9 cellular contexts compared by ENCODE assay signal in the genomic region with DNA sequence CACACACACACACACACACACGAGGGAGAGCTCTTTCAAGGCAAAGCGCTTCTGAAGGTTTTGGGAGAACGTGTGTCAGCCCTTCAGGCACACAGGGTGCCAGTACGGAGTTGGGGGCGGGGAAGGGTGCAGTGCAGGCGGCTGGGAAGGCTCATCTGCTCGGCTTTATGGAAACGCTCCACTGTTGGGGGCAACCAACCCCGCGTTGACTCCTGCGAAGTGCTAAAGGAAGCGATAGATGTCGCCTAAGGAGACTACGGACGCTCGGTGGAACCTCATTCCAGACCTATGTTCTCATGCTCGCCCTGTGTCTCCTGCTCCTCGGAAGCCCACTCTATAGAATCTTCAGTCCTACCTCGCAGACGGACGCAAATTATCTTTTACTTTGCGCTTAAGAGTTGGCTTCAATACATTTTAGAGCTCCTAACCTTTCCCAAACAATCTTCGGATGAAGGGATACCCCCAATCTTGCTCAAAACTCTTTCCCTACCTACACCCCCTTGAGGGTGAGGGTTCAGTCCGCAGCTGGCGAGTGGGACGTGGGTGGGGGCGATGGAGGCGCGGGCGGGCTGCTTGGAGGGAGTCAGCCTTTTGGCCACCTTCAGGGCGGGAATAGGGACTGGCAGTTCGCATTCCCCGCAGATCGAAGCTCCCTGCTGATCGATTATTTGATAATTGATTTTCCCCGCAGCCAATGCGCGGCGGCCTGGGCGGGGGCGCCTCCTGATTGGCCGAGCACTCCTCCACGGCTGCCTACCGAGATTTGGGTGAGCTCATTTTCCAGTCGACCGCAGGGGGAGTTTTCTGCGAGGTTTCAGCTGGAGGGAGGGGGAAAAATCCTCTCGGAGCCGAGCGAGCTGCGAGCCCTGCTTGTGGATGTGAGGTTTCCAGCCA. TPM values are rescaled to one million over a fixed set of nuclear protein-coding genes. Genes with fewer than 3 reads are reported as not detected.
DNase-seq lines count a peak whose midpoint lies in the region; ATAC-seq and TF ChIP-seq lines count a peak whose summit lies in the region.
"Had no signal": no experiment of that assay in that cellular context is flagged by ENCODE, and none has a peak within 500 bp of the region (broad histone marks: within the 10 kb centered on the region; RNA-seq: fewer than 3 reads in every experiment).

No MANE protein-coding gene starts in this region.

- TF ChIP-seq CTCF in chondrocyte (IDR thresholded peaks at IDR 0.05), result no peak

- H3K36me3 Mint-ChIP-seq in chondrocyte (ENCODE audit: low read depth), result peaks cover 2% of the 10 kb centered on the region

- H3K4me1 Mint-ChIP-seq in chondrocyte (ENCODE audit: low read depth), result peaks cover 24% of the 10 kb centered on the region

- peak overlapping the region; percentile 95 for H3K4me3 Mint-ChIP-seq in chondrocyte (ENCODE audit: unreplicated experiment)

- H3K9me3 Mint-ChIP-seq in chondrocyte (ENCODE audit: low read depth), result no peaks in the 10 kb centered on the region

- peaks cover 36% of the 10 kb centered on the region for H3K27me3 Mint-ChIP-seq in chondrocyte (ENCODE audit: low read depth)

- H3K27ac Mint-ChIP-seq in chondrocyte (ENCODE audit: unreplicated experiment), result peak overlapping the region; percentile 99

- no peak for ATAC-seq in GM18519 (IDR thresholded peaks at IDR 0.05; ENCODE audit: low FRiP score, unreplicated experiment)

- DNase-seq in D341Med (ENCODE audit: low spot score) (peak; percentile 90), Kasumi-1 (lab: John Stamatoyannopoulos, UW) (peak; percentile 48 to 54), chondrocyte (ENCODE audit: low spot score) (peak; percentile 87), iPS-NIHi11 (ENCODE audit: low spot score) (peak; percentile 93), renal cortical epithelial cell (ENCODE audit: low read depth) (peak; percentile 84), GM19238 (ENCODE audit: insufficient read length, low spot score) (no peak)

TF ChIP-seq in PFSK-1, 5 proteins besides CTCF, POLR2A, EP300 and RAD21:
- TF ChIP-seq POLR2AphosphoS5 (IDR thresholded peaks at IDR 0.05; ENCODE audit: low read depth, low read length), result peak; percentile 57; the same call in 1 of the 2 replicates
- TF ChIP-seq, protein P1, sequence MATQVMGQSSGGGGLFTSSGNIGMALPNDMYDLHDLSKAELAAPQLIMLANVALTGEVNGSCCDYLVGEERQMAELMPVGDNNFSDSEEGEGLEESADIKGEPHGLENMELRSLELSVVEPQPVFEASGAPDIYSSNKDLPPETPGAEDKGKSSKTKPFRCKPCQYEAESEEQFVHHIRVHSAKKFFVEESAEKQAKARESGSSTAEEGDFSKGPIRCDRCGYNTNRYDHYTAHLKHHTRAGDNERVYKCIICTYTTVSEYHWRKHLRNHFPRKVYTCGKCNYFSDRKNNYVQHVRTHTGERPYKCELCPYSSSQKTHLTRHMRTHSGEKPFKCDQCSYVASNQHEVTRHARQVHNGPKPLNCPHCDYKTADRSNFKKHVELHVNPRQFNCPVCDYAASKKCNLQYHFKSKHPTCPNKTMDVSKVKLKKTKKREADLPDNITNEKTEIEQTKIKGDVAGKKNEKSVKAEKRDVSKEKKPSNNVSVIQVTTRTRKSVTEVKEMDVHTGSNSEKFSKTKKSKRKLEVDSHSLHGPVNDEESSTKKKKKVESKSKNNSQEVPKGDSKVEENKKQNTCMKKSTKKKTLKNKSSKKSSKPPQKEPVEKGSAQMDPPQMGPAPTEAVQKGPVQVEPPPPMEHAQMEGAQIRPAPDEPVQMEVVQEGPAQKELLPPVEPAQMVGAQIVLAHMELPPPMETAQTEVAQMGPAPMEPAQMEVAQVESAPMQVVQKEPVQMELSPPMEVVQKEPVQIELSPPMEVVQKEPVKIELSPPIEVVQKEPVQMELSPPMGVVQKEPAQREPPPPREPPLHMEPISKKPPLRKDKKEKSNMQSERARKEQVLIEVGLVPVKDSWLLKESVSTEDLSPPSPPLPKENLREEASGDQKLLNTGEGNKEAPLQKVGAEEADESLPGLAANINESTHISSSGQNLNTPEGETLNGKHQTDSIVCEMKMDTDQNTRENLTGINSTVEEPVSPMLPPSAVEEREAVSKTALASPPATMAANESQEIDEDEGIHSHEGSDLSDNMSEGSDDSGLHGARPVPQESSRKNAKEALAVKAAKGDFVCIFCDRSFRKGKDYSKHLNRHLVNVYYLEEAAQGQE (IDR thresholded peaks at IDR 0.05; ENCODE audit: insufficient read depth in 1 of 2, low read depth in 2 of 2, low read length in 2 of 2), result no peak
- no peak for TF ChIP-seq FOXP2 (optimal IDR thresholded peaks at IDR 0.05; ENCODE audit: borderline replicate concordance, extremely low read depth, extremely low read length, insufficient read depth)
- TF ChIP-seq SIN3A (IDR thresholded peaks at IDR 0.05; ENCODE audit: borderline replicate concordance, insufficient read depth, low read length), result 0 out of 2 replicates have a peak, but pooled peaks have one; percentile 30
- TF ChIP-seq TAF1 (IDR thresholded peaks at IDR 0.05; ENCODE audit: borderline replicate concordance, insufficient read depth, low read length), result 0 out of 2 replicates have a peak, but pooled peaks have one; percentile 57

RNA-seq across cellular contexts. Expression of a gene that starts 1.9 kb away (rescaled TPM):
- polyA plus RNA-seq in PFSK-1 (2012; ENCODE audit: insufficient read length, low read depth), result 10.6 TPM
- 1.1 to 18.5 TPM (median 16.9 TPM) in 3 replicates for total RNA-seq in chondrocyte
- 1.8 and 3.1 TPM in 2 replicates for total RNA-seq in renal cortical epithelial cell
- total RNA-seq: T-helper 1 cell treated with Interleukin-12 subunit alpha and Interleukin-12 subunit beta and Interleukin-4 antibody, amounts not matched to agents 30 ng/mL and 1 ng/mL, for 36 hours had no signal
